In the genomic region with DNA sequence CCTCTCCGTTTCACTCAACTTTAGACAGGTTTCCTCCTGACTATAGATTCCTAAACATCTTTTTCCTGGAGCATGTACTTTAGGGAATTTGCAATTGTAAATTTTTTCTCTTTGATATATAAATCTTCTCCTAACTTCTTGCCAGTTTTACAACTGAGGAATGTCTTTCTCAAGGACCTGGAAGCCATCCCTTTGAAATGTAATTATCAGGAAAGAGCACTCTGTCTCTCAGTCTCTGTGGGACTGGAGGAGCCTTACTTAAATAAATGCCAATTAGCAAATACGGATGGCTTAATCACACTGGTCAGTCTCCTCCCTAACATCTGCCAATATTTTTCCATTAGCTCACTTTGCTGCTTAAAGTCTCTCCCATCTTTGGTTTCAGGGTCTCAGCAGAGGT, we compare ENCODE assay signal across 20 cellular contexts.
"Had no signal": no experiment of that assay in that cellular context is flagged by ENCODE, and none has a peak within 500 bp of the region (broad histone marks: within the 10 kb centered on the region; RNA-seq: fewer than 3 reads in every experiment).

No MANE protein-coding gene starts in this region.

- H3K27me3 Mint-ChIP-seq: activated CD4-positive, alpha-beta T cell treated with anti-CD3 and anti-CD28 coated beads for 36 hours; dendritic cell treated with granulocyte-macrophage colony-stimulating factor and Interleukin-4, amounts not matched to agents 40 ng/mL and 50 ng/mL, for 4 days; stimulated activated memory B cell treated with anti-CD40 and anti-IgM and Interleukin-4, amounts not matched to agents 10 μg/mL and 1 μg/mL and 100 μg/mL, for 72 hours; type B pancreatic cell had no signal

- H3K27ac ChIP-seq: cardiac muscle cell, esophagus squamous epithelium, heart right ventricle, lower lobe of right lung, spleen, testis had no signal

- H3K4me3 Mint-ChIP-seq: activated CD4-positive, alpha-beta T cell treated with anti-CD3 and anti-CD28 coated beads for 36 hours; dendritic cell treated with granulocyte-macrophage colony-stimulating factor and Interleukin-4, amounts not matched to agents 40 ng/mL and 50 ng/mL, for 4 days; natural killer cell; stimulated activated memory B cell treated with anti-CD40 and anti-IgM and Interleukin-4, amounts not matched to agents 10 μg/mL and 1 μg/mL and 100 μg/mL, for 72 hours; type B pancreatic cell had no signal

- H3K36me3 Mint-ChIP-seq: activated naive CD4-positive, alpha-beta T cell treated with anti-CD3 and anti-CD28 coated beads, Interleukin-2, amount 50 U/mL, for 72 hours; natural killer cell; stimulated activated memory B cell treated with anti-CD40 and anti-IgM and Interleukin-4, amounts not matched to agents 10 μg/mL and 1 μg/mL and 100 μg/mL, for 72 hours; type B pancreatic cell had no signal

- H3K4me1 ChIP-seq: esophagus squamous epithelium, heart right ventricle, lower lobe of right lung, spleen, testis had no signal

- H3K9me3 Mint-ChIP-seq: activated naive CD4-positive, alpha-beta T cell treated with anti-CD3 and anti-CD28 coated beads, Interleukin-2, amount 50 U/mL, for 72 hours; dendritic cell treated with granulocyte-macrophage colony-stimulating factor and Interleukin-4, amounts not matched to agents 40 ng/mL and 50 ng/mL, for 4 days; stimulated activated memory B cell treated with anti-CD40 and anti-IgM and Interleukin-4, amounts not matched to agents 10 μg/mL and 1 μg/mL and 100 μg/mL, for 72 hours; type B pancreatic cell had no signal

- DNase-seq: activated CD4-positive, alpha-beta T cell treated with anti-CD3 and anti-CD28 coated beads for 36 hours; activated CD4-positive, alpha-beta T cell treated with anti-CD3 and anti-CD28 coated beads, Interleukin-2, amount 50 U/mL, for 48 hours; activated gamma-delta T cell; amniotic stem cell; effector memory CD4-positive, alpha-beta T cell; esophagus squamous epithelium; heart right ventricle; islet precursor cell; left colon; lower lobe of right lung; natural killer cell; retina; spleen; stimulated activated CD4-positive, alpha-beta T cell treated with anti-CD3 and anti-CD28 coated beads, Interleukin-4, amount 100 ng/mL, for 4 hours; testis had no signal

- H3K4me3 ChIP-seq: cardiac muscle cell, esophagus squamous epithelium, heart right ventricle, lower lobe of right lung, spleen, testis had no signal

- H3K27ac Mint-ChIP-seq: activated CD4-positive, alpha-beta T cell treated with anti-CD3 and anti-CD28 coated beads for 36 hours; activated naive CD4-positive, alpha-beta T cell treated with anti-CD3 and anti-CD28 coated beads, Interleukin-2, amount 50 U/mL, for 72 hours; dendritic cell treated with granulocyte-macrophage colony-stimulating factor and Interleukin-4, amounts not matched to agents 40 ng/mL and 50 ng/mL, for 4 days; natural killer cell; stimulated activated memory B cell treated with anti-CD40 and anti-IgM and Interleukin-4, amounts not matched to agents 10 μg/mL and 1 μg/mL and 100 μg/mL, for 72 hours; type B pancreatic cell had no signal

- ATAC-seq: activated CD4-positive, alpha-beta T cell treated with anti-CD3 and anti-CD28 coated beads for 36 hours; activated naive CD4-positive, alpha-beta T cell treated with anti-CD3 and anti-CD28 coated beads, Interleukin-2, amount 50 U/mL, for 72 hours; heart right ventricle; left colon; lower lobe of right lung; natural killer cell; stimulated activated memory B cell treated with anti-CD40 and anti-IgM and Interleukin-4, amounts not matched to agents 10 μg/mL and 1 μg/mL and 100 μg/mL, for 72 hours had no signal

- H3K27me3 ChIP-seq: cardiac muscle cell, esophagus squamous epithelium, heart right ventricle, spleen, testis had no signal

- H3K9me3 ChIP-seq: esophagus squamous epithelium, heart right ventricle, lower lobe of right lung, spleen, testis had no signal

- H3K36me3 ChIP-seq: cardiac muscle cell, esophagus squamous epithelium, heart right ventricle, lower lobe of right lung, spleen had no signal

- H3K4me1 Mint-ChIP-seq: activated CD4-positive, alpha-beta T cell treated with anti-CD3 and anti-CD28 coated beads for 36 hours; natural killer cell; stimulated activated memory B cell treated with anti-CD40 and anti-IgM and Interleukin-4, amounts not matched to agents 10 μg/mL and 1 μg/mL and 100 μg/mL, for 72 hours had no signal
